ENCODE assay signal across 1 cellular context in genomic region chr5:55625913-55626312, GRCh38.
TF ChIP-seq lines count a peak whose summit lies in the region.

No MANE protein-coding gene starts in this region.

TF ChIP-seq in GM12878, 131 proteins besides CTCF, POLR2A, EP300 and RAD21 (continued from another document):
- TF ChIP-seq, protein P1, sequence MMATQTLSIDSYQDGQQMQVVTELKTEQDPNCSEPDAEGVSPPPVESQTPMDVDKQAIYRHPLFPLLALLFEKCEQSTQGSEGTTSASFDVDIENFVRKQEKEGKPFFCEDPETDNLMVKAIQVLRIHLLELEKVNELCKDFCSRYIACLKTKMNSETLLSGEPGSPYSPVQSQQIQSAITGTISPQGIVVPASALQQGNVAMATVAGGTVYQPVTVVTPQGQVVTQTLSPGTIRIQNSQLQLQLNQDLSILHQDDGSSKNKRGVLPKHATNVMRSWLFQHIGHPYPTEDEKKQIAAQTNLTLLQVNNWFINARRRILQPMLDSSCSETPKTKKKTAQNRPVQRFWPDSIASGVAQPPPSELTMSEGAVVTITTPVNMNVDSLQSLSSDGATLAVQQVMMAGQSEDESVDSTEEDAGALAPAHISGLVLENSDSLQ (IDR thresholded peaks at IDR 0.05): no peak
- TF ChIP-seq, protein P2, sequence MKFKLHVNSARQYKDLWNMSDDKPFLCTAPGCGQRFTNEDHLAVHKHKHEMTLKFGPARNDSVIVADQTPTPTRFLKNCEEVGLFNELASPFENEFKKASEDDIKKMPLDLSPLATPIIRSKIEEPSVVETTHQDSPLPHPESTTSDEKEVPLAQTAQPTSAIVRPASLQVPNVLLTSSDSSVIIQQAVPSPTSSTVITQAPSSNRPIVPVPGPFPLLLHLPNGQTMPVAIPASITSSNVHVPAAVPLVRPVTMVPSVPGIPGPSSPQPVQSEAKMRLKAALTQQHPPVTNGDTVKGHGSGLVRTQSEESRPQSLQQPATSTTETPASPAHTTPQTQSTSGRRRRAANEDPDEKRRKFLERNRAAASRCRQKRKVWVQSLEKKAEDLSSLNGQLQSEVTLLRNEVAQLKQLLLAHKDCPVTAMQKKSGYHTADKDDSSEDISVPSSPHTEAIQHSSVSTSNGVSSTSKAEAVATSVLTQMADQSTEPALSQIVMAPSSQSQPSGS (IDR thresholded peaks at IDR 0.05; ENCODE audit: low read length): no peak
- TF ChIP-seq NR2F1 (conservative IDR thresholded peaks at IDR 0.05): no peak
- no peak for TF ChIP-seq WRNIP1 (IDR thresholded peaks at IDR 0.05; ENCODE audit: borderline replicate concordance, low read depth, low read length)
- no peak for TF ChIP-seq ZNF592 (IDR thresholded peaks at IDR 0.05)
- no peak for TF ChIP-seq HCFC1 (IDR thresholded peaks at IDR 0.05; ENCODE audit: low read length)
- TF ChIP-seq PAX5 (IDR thresholded peaks at IDR 0.05; ENCODE audit: borderline replicate concordance, low read depth, low read length): no peak
